ENCODE assay signal across 19 cellular contexts in the genomic region with DNA sequence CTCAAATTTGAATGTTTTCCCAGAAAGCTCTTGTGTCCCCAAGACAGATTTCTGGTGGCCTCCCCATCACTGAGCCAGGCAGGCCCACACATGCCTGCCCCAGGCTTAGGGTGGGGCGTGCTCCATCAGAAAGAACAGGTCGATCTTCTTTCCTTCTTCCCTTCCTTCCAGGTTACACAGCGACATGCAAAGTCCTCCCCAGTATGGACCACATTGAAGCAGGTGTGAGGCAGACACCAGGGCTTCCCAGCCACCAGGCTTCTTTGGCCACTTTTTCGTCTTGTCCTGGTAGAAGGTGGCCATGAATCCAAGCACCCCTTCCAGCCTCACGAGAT. TPM values are rescaled to one million over a fixed set of nuclear protein-coding genes. Genes with fewer than 3 reads are reported as not detected.
DNase-seq lines count a peak whose midpoint lies in the region; ATAC-seq, FAIRE-seq and TF ChIP-seq lines count a peak whose summit lies in the region.
"Had no signal": no experiment of that assay in that cellular context is flagged by ENCODE, and none has a peak within 500 bp of the region (broad histone marks: within the 10 kb centered on the region; RNA-seq: fewer than 3 reads in every experiment).

No MANE protein-coding gene starts in this region.

- no peak for DNase-seq in A549 (ENCODE audit: low read depth in 1 of 2, low spot score in 1 of 2)
- no peak for DNase-seq in IMR-90
- DNase-seq in H1 (ENCODE audit: low read depth in 1 of 2, low spot score in 2 of 2) = no peak
- DNase-seq in mesendoderm = no peak
- DNase-seq in progenitor cell of endocrine pancreas (ENCODE audit: low spot score, unreplicated experiment) = no peak
- no peak for DNase-seq in foreskin keratinocyte
- no peak for DNase-seq in lower leg skin (ENCODE audit: low spot score in 2 of 2)
- DNase-seq: CD4-positive, alpha-beta T cell; GF-D8; GM23248; MM.1S; NCI-H1436 treated with DMSO at 0.1 percent for 48 hours; NCI-H510A had no signal

- H3K79me1 ChIP-seq in IMR-90 (ENCODE audit: low read depth in 1 of 2, low read length in 2 of 2) (peaks cover 4 to 8% of the 10 kb centered on the region in 2 experiments; a peak in 2 of 4 replicates), H1 (ENCODE audit: low read depth, low read length) (no peaks in the 10 kb centered on the region; the same call in 1 of the 2 replicates), mesendoderm (ENCODE audit: low read length) (no peaks in the 10 kb centered on the region)

- H3K4me1 Mint-ChIP-seq in progenitor cell of endocrine pancreas (ENCODE audit: low read depth) = peaks cover 16% of the 10 kb centered on the region

- peak overlapping the region; percentile 43 for H2AK9ac ChIP-seq in IMR-90 (replicated peaks; ENCODE audit: low read depth, low read length, poor library complexity)

- H4K5ac ChIP-seq in IMR-90 (ENCODE audit: low read depth, low read length) (peak overlapping the region; percentile 78), H1 (ENCODE audit: insufficient read length, low read depth, low read length) (no peak overlapping the region), mesendoderm (ENCODE audit: low read length) (no peak overlapping the region)

- H4K20me1 ChIP-seq in IMR-90 (ENCODE audit: insufficient read depth, low read length) = no peaks in the 10 kb centered on the region
- no peaks in the 10 kb centered on the region for H4K20me1 ChIP-seq in H1 (replicated peaks in 1 of 2; ENCODE audit: control insufficient read depth in 1 of 2, insufficient read depth in 2 of 2, low read length in 2 of 2)

- H4K91ac ChIP-seq in IMR-90 (ENCODE audit: insufficient read depth, low read depth, low read length) = peak overlapping the region; percentile 92
- H4K91ac ChIP-seq in H1 (replicated peaks; ENCODE audit: insufficient read length, low read length) = no peak overlapping the region

- H2BK5ac ChIP-seq in IMR-90 (ENCODE audit: low read depth, low read length, poor library complexity, severe bottlenecking) (peak overlapping the region; percentile 38), H1 (ENCODE audit: low read depth, low read length) (no peak overlapping the region), mesendoderm (ENCODE audit: low read length) (peak overlapping the region; percentile 36)

- H3K56ac ChIP-seq in IMR-90 (ENCODE audit: extremely low read depth, insufficient read depth, low read length) (no peak overlapping the region), H1 (replicated peaks; ENCODE audit: insufficient read length, low read depth, low read length) (no peak overlapping the region), mesendoderm (ENCODE audit: low read length) (peak overlapping the region; percentile 70)

- peaks cover 7% of the 10 kb centered on the region for H3K27me3 Mint-ChIP-seq in progenitor cell of endocrine pancreas

- ATAC-seq in A549 = no peak
- no peak for ATAC-seq in IMR-90 (ENCODE audit: low read depth)
- no peak for ATAC-seq in HG03439 (IDR thresholded peaks at IDR 0.05; ENCODE audit: unreplicated experiment)
- ATAC-seq in foreskin keratinocyte = no peak

- H3K27ac Mint-ChIP-seq in progenitor cell of endocrine pancreas = no peak overlapping the region
- H3K27ac Mint-ChIP-seq: CD4-positive, alpha-beta T cell had no signal

- no peaks in the 10 kb centered on the region for H3K36me3 Mint-ChIP-seq in progenitor cell of endocrine pancreas (ENCODE audit: insufficient read depth)

- peak overlapping the region; percentile 92 for H2AK5ac ChIP-seq in IMR-90 (ENCODE audit: low read depth, low read length)
- H2AK5ac ChIP-seq in H1 (ENCODE audit: low read depth, low read length) = no peak overlapping the region
- H2AK5ac ChIP-seq in mesendoderm (ENCODE audit: low read length) = peak overlapping the region; percentile 35

- no TSS peak for BruUV-seq in IMR-90 (replicated peaks; lab: Mats Ljungman, UMichigan)

- H3K27ac ChIP-seq in A549 (peak overlapping the region; percentile 70 to 82; a peak in 5 of 6 replicates), IMR-90 (ENCODE audit: insufficient read depth, low read length) (peak overlapping the region; percentile 95), H1 (ENCODE audit: low read depth, low read length) (no peak overlapping the region), mesendoderm (ENCODE audit: low read depth, low read length) (no peak overlapping the region), foreskin keratinocyte (no peak overlapping the region)
- H3K27ac ChIP-seq: GM23248, HL-60, SK-N-MC had no signal

- CTCF ChIA-PET in A549 (lab: Yijun Ruan, JAX) = interaction anchor here (0.7 to 11.3 kb wide), 6 partner anchors 15 to 137 kb away, joined by 3 to 146 read pairs (median 10); a partner anchor contains a TSS
- CTCF ChIA-PET in IMR-90 (lab: Yijun Ruan, JAX) = no interaction called here
- CTCF ChIA-PET in H1 (lab: Charles Lee; ENCODE audit: partially characterized antibody) = interaction anchor here (0.7 to 7.7 kb wide), 3 partner anchors 40 to 80 kb away, joined by 3 to 125 read pairs (median 4); a partner anchor contains a TSS

- TF ChIP-seq POLR2A in A549 (IDR thresholded peaks at IDR 0.05; ENCODE audit: low read length) (no peak), IMR-90 (IDR thresholded peaks at IDR 0.05; ENCODE audit: low read depth, low read length) (no peak), H1 (IDR thresholded peaks at IDR 0.05; ENCODE audit: control extremely low read depth in 1 of 2, low read depth in 2 of 2, low read length in 2 of 2) (no peak), lower leg skin (IDR thresholded peaks at IDR 0.05) (no peak)

- H3K9ac ChIP-seq in IMR-90 (ENCODE audit: low read depth, low read length) (0 out of 2 replicates have a peak overlapping the region, but pooled peaks have one; percentile 11), H1 (replicated peaks in 1 of 4; ENCODE audit: extremely low read depth in 1 of 4, low read depth in 3 of 4, low read length in 3 of 4) (no peak overlapping the region), mesendoderm (ENCODE audit: low read length) (no peak overlapping the region)

- H3K4me2 ChIP-seq in A549 = no peak overlapping the region
- H3K4me2 ChIP-seq in IMR-90 (ENCODE audit: low read depth, low read length) = no peak overlapping the region
- no peak overlapping the region for H3K4me2 ChIP-seq in H1 (ENCODE audit: insufficient read depth in 1 of 2, low read depth in 2 of 2, low read length in 2 of 2)
- H3K4me2 ChIP-seq in mesendoderm (ENCODE audit: low read length) = no peak overlapping the region

- in situ Hi-C loops in IMR-90 (cut with MboI; ENCODE audit: low sequenced_read_pairs) = loop anchor here (5.0 kb wide), 1 partner anchor 131 kb away; no protein-coding TSS in a partner anchor

- FAIRE-seq in A549 (lab: Jason Lieb, UNC) (no peak), H1 (lab: Jason Lieb, UNC) (no peak)
- FAIRE-seq: A204.1, GM12878, RCC 7860 had no signal

- peak overlapping the region; percentile 64; the same call in 1 of the 2 replicates for H3K14ac ChIP-seq in IMR-90 (replicated peaks; ENCODE audit: low read depth, low read length)
- no peak overlapping the region for H3K14ac ChIP-seq in H1 (ENCODE audit: insufficient read length)

- peak overlapping the region; percentile 89 for H2BK20ac ChIP-seq in IMR-90 (ENCODE audit: low read depth, low read length)
- H2BK20ac ChIP-seq in H1 (ENCODE audit: low read length) = 0 out of 2 replicates have a peak overlapping the region, but pooled peaks have one; percentile 4

- no peak overlapping the region for H3K4me3 Mint-ChIP-seq in progenitor cell of endocrine pancreas (ENCODE audit: low read depth)
- H3K4me3 Mint-ChIP-seq: CD4-positive, alpha-beta T cell had no signal

- H2BK15ac ChIP-seq in IMR-90 (ENCODE audit: low read depth, low read length) (peak overlapping the region; percentile 77; the same call in 2 of the 3 replicates), H1 (ENCODE audit: low read length) (no peak overlapping the region), mesendoderm (replicated peaks; ENCODE audit: low read depth) (no peak overlapping the region)

- no peak for TF ChIP-seq CTCF in A549 (IDR thresholded peaks at IDR 0.05)
- no peak for TF ChIP-seq CTCF in IMR-90 (conservative IDR thresholded peaks at IDR 0.05; ENCODE audit: low read depth, low read length)
- no peak for TF ChIP-seq CTCF in H1 (IDR thresholded peaks at IDR 0.05; ENCODE audit: control extremely low read depth in 1 of 3, insufficient read depth in 1 of 3, low read depth in 1 of 3, low read length in 3 of 3)
- TF ChIP-seq CTCF in progenitor cell of endocrine pancreas (IDR thresholded peaks at IDR 0.05; ENCODE audit: unreplicated experiment) = no peak
- no peak for TF ChIP-seq CTCF in foreskin keratinocyte (conservative IDR thresholded peaks at IDR 0.05)
- TF ChIP-seq CTCF in lower leg skin (IDR thresholded peaks at IDR 0.05) = no peak

- no peaks in the 10 kb centered on the region for H3K9me3 Mint-ChIP-seq in progenitor cell of endocrine pancreas (ENCODE audit: low read depth)
- H3K9me3 Mint-ChIP-seq: CD4-positive, alpha-beta T cell had no signal

- H3K18ac ChIP-seq in IMR-90 (ENCODE audit: low read depth, low read length) = peak overlapping the region; percentile 88
- no peak overlapping the region for H3K18ac ChIP-seq in H1 (ENCODE audit: extremely low read depth, low read length)
- H3K18ac ChIP-seq in mesendoderm (ENCODE audit: low read length) = peak overlapping the region; percentile 10

- H3K23ac ChIP-seq in IMR-90 (ENCODE audit: low read depth, low read length) (no peak overlapping the region; the same call in 1 of the 2 replicates), H1 (ENCODE audit: insufficient read length) (no peak overlapping the region), mesendoderm (ENCODE audit: low read length) (no peak overlapping the region)

- intact Hi-C loops in IMR-90 (cut with micrococcal nuclease) (loop anchor here (1.0 to 10.0 kb wide), 3 partner anchors 61 to 228 kb away; no protein-coding TSS in a partner anchor), lower leg skin (cut with DNase I; ENCODE audit: low total_unique reads) (no loop called here)

- H3K9me3 ChIP-seq in A549 (no peaks in the 10 kb centered on the region), IMR-90 (ENCODE audit: control insufficient read depth, insufficient read depth, low read length) (no peaks in the 10 kb centered on the region), H1 (ENCODE audit: insufficient read depth in 2 of 2, low read depth in 1 of 2, low read length in 1 of 2) (no peaks in the 10 kb centered on the region)

- no peak for TF ChIP-seq RAD21 in A549 (conservative IDR thresholded peaks at IDR 0.05 in 1 of 2, IDR thresholded peaks at IDR 0.05 in 1 of 2)
- TF ChIP-seq RAD21 in IMR-90 (IDR thresholded peaks at IDR 0.05; ENCODE audit: low read length) = no peak
- TF ChIP-seq RAD21 in H1 (IDR thresholded peaks at IDR 0.05 in 1 of 2, conservative IDR thresholded peaks at IDR 0.05 in 1 of 2; ENCODE audit: low read depth in 2 of 2, low read length in 2 of 2) = no peak

- peaks cover 28% of the 10 kb centered on the region for H3K9me1 ChIP-seq in IMR-90 (ENCODE audit: insufficient read depth, low read length)

- WGBS in A549 (ENCODE audit: missing lambda C conversion rate) = 86% methylated on average over 5 of the region's 5 CpGs
- 95% methylated on average over 4 of the region's 5 CpGs; no CpG with 5 or more reads in 1 of the 2 experiments for WGBS in IMR-90 (ENCODE audit: extremely low coverage in 2 of 2, insufficient read length in 1 of 2), 2 experiments
- 87% methylated on average over 5 of the region's 5 CpGs; no CpG with 5 or more reads in 1 of the 2 experiments for WGBS in H1 (ENCODE audit: extremely low coverage in 1 of 2, insufficient coverage in 1 of 2, insufficient read length in 1 of 2, insufficient replicate concordance in 2 of 2, low coverage in 1 of 2, low lambda C conversion rate in 2 of 2, missing lambda C conversion rate in 1 of 2), 2 experiments
- no CpG with 5 or more reads among the region's 5 CpGs for WGBS in mesendoderm (ENCODE audit: extremely low coverage, insufficient coverage, low lambda C conversion rate)
- WGBS in lower leg skin, 2 donors = 65 to 68% methylated on average over 5 of the region's 5 CpGs

- no peaks in the 10 kb centered on the region for H3K36me3 ChIP-seq in IMR-90 (ENCODE audit: control insufficient read depth, insufficient read depth, low read length)
- no peaks in the 10 kb centered on the region for H3K36me3 ChIP-seq in H1 (ENCODE audit: control insufficient read depth in 2 of 4, insufficient read depth in 4 of 4, low read length in 3 of 4)
- H3K36me3 ChIP-seq in mesendoderm (ENCODE audit: control insufficient read depth, insufficient read depth, low read length) = no peaks in the 10 kb centered on the region

- no peaks in the 10 kb centered on the region for H3K23me2 ChIP-seq in H1 (ENCODE audit: low read depth, low read length)

- H3K27me3 ChIP-seq in IMR-90 (ENCODE audit: control insufficient read depth, insufficient read depth, low read length) (no peaks in the 10 kb centered on the region), H1 (replicated peaks in 1 of 4; ENCODE audit: control insufficient read depth in 3 of 4, extremely low read depth in 1 of 4, insufficient read depth in 3 of 4, low read length in 3 of 4) (no peaks in the 10 kb centered on the region; a peak in 1 of 7 replicates), mesendoderm (ENCODE audit: insufficient read depth, low read length, poor library complexity) (no peaks in the 10 kb centered on the region), foreskin keratinocyte (no peaks in the 10 kb centered on the region)

- H3K4me3 ChIP-seq in A549 (no peak overlapping the region), IMR-90 (ENCODE audit: insufficient read depth, low read depth, low read length) (no peak overlapping the region), H1 (ENCODE audit: extremely low read depth in 1 of 4, insufficient read depth in 2 of 4, low read depth in 3 of 4, low read length in 4 of 4) (no peak overlapping the region), mesendoderm (ENCODE audit: low read length) (no peak overlapping the region), lower leg skin (ENCODE audit: low read depth, poor library complexity, severe bottlenecking) (no peak overlapping the region)
- H3K4me3 ChIP-seq: GM12878, GM23248, SK-N-MC had no signal

- peak overlapping the region; percentile 16 for H2AFZ ChIP-seq in IMR-90 (replicated peaks; ENCODE audit: low read length, poor library complexity)
- H2AFZ ChIP-seq in H1 (ENCODE audit: low read length) = no peak overlapping the region
- H2AFZ ChIP-seq: GM23248 had no signal

- dilution Hi-C loops in IMR-90 (cut with HindIII; ENCODE audit: low sequenced_read_pairs, unreplicated experiment) = no loop called here

- no peak overlapping the region for H2BK12ac ChIP-seq in H1 (ENCODE audit: low read depth, low read length)

- POLR2A ChIA-PET in A549 (lab: Yijun Ruan, JAX) = interaction anchor here (6.9 kb wide), 1 partner anchor 42 kb away, joined by 48 read pairs; a partner anchor contains a TSS
- POLR2A ChIA-PET in IMR-90 (lab: Charles Lee; ENCODE audit: unreplicated experiment) = no interaction called here
- POLR2A ChIA-PET in H1 (lab: Charles Lee; ENCODE audit: partially characterized antibody) = no interaction called here

- peak overlapping the region; percentile 60 to 72 for H4K8ac ChIP-seq in IMR-90 (ENCODE audit: low read depth in 2 of 2, low read length in 2 of 2)
- no peak overlapping the region for H4K8ac ChIP-seq in H1 (ENCODE audit: extremely low read depth, insufficient read depth, low read length)
- no peak overlapping the region for H4K8ac ChIP-seq in mesendoderm (ENCODE audit: low read depth, low read length)

- H3K4ac ChIP-seq in IMR-90 (ENCODE audit: low read depth, low read length) = peak overlapping the region; percentile 97
- no peak overlapping the region for H3K4ac ChIP-seq in H1 (replicated peaks; ENCODE audit: insufficient read length, low read depth, low read length)
- peak overlapping the region; percentile 57 for H3K4ac ChIP-seq in mesendoderm (ENCODE audit: low read depth, low read length)

- H2BK120ac ChIP-seq in IMR-90 (ENCODE audit: low read depth, low read length) (peak overlapping the region; percentile 89), H1 (replicated peaks; ENCODE audit: low read depth, low read length) (no peak overlapping the region), mesendoderm (ENCODE audit: low read depth, low read length) (no peak overlapping the region)

- TF ChIP-seq EP300 in A549 (IDR thresholded peaks at IDR 0.05) = no peak
- no peak for TF ChIP-seq EP300 in H1 (IDR thresholded peaks at IDR 0.05; ENCODE audit: borderline replicate concordance in 1 of 2, low read depth in 2 of 2, low read length in 2 of 2)

- peaks cover 41% of the 10 kb centered on the region for H3K4me1 ChIP-seq in A549
- peaks cover 40% of the 10 kb centered on the region for H3K4me1 ChIP-seq in IMR-90 (ENCODE audit: control insufficient read depth, insufficient read depth, low read length)
- H3K4me1 ChIP-seq in H1 (replicated peaks in 1 of 4; ENCODE audit: control insufficient read depth in 3 of 4, insufficient read depth in 4 of 4, low read length in 3 of 4) = peaks cover 3 to 10% (median 5%) of the 10 kb centered on the region in 4 experiments; a peak in 6 of 7 replicates
- peaks cover 10% of the 10 kb centered on the region for H3K4me1 ChIP-seq in mesendoderm (ENCODE audit: control insufficient read depth, low read depth, low read length)
- peaks cover 36% of the 10 kb centered on the region for H3K4me1 ChIP-seq in foreskin keratinocyte

- H3K79me2 ChIP-seq in H1 (ENCODE audit: control insufficient read depth in 1 of 2, insufficient read depth in 2 of 2, low read length in 2 of 2) = no peaks in the 10 kb centered on the region
- no peaks in the 10 kb centered on the region for H3K79me2 ChIP-seq in mesendoderm (ENCODE audit: control insufficient read depth, insufficient read depth, low read length)

RNA-seq across cellular contexts. Expression of a gene that starts 41.4 kb away (rescaled TPM):
- polyA plus RNA-seq in A549 (2011; rRNA removed) (509 and 655 TPM in 2 replicates), A549 (2017; fragmentation: RNase III; extraction: RNeasy Plus Mini Kit Qiagen cat#74134 plus additional on column Dnase treatment) (225 to 284 TPM (median 275 TPM) in 3 replicates), IMR-90 (2012; rRNA removed) (378 and 401 TPM in 2 replicates), H1 (2011; rRNA removed) (274 and 419 TPM in 2 replicates), foreskin keratinocyte (127 and 150 TPM in 2 replicates)
- 170 and 174 TPM in 2 replicates for polyA plus RNA-seq in A549 (2012; cell fraction: cytosol; rRNA removed)
- polyA plus RNA-seq in A549 (2012; cell fraction: nucleus; rRNA removed) = 95.3 and 126 TPM in 2 replicates
- polyA minus RNA-seq in A549 (2011; rRNA and poly(A)+ RNA removed) = 110 and 132 TPM in 2 replicates
- total RNA-seq in IMR-90 (2012; rRNA removed) (97.7 and 221 TPM in 2 replicates), progenitor cell of endocrine pancreas (241 and 251 TPM in 2 replicates), foreskin keratinocyte (91.4 and 103 TPM in 2 replicates), lower leg skin (100 to 1,000 TPM; 102 to 139 (median 119) TPM)
- polyA plus RNA-seq in IMR-90 (2012; cell fraction: cytosol; rRNA removed) = 100 and 185 TPM in 2 replicates
- 33.9 and 158 TPM in 2 replicates for polyA plus RNA-seq in IMR-90 (2012; cell fraction: nucleus; rRNA removed; ENCODE audit: low replicate concordance)
- total RNA-seq in H1 (2021; fragmentation: NEBNext Ultra II Directional; extraction: Animal tissue kit (Norgen Biotek cat#: 25700)) = 187 and 193 TPM in 2 replicates
- polyA plus RNA-seq in H1 (2011; cell fraction: cytosol; rRNA removed) = 356 TPM
- 97.9 TPM for polyA plus RNA-seq in H1 (2011; cell fraction: nucleus; rRNA removed)
- 173 to 209 TPM (median 191 TPM) in 4 replicates for polyA plus RNA-seq in H1 (2012, experiment 1 of 2)
- polyA plus RNA-seq in H1 (2012, experiment 2 of 2) = 211 TPM
- 526 TPM for polyA plus RNA-seq in H1 (2013, experiment 1 of 2)
- 580 TPM for polyA plus RNA-seq in H1 (2013, experiment 2 of 2)
- polyA minus RNA-seq in H1 (2011; rRNA and poly(A)+ RNA removed) = 183 and 197 TPM in 2 replicates
- 90.7 TPM for polyA minus RNA-seq in H1 (2011; cell fraction: cytosol; rRNA and poly(A)+ RNA removed)
- 57.7 TPM for polyA minus RNA-seq in H1 (2011; cell fraction: nucleus; rRNA and poly(A)+ RNA removed)
- polyA plus RNA-seq in mesendoderm (2013, experiment 1 of 2) = 350 TPM
- polyA plus RNA-seq in mesendoderm (2013, experiment 2 of 2) = 343 TPM

Comparison
In these comparisons a context has a peak if more than half of its experiments do, and no peak if none do; other contexts are left out.
1. H3K27ac ChIP-seq: peak in A549 (2 of 2) and IMR-90 (single experiment); none in H1 (single experiment), mesendoderm (single experiment) and foreskin keratinocyte (single experiment).
2. H4K8ac ChIP-seq: peak in IMR-90 (2 of 2); none in H1 (single experiment) and mesendoderm (single experiment).